8 cellular contexts compared by ENCODE assay signal in genomic region chr5:7851240-7851592, GRCh38. TPM values are rescaled to one million over a fixed set of nuclear protein-coding genes. Genes with fewer than 3 reads are reported as not detected.
DNase-seq lines count a peak whose midpoint lies in the region; ATAC-seq and TF ChIP-seq lines count a peak whose summit lies in the region.

No MANE protein-coding gene starts in this region.

- H3K27me3 Mint-ChIP-seq in activated naive CD4-positive, alpha-beta T cell treated with anti-CD3 and anti-CD28 coated beads, Interleukin-2, amount 50 U/mL, for 24 hours = peaks cover 14% of the 10 kb centered on the region

- peaks cover 17% of the 10 kb centered on the region for H3K4me1 Mint-ChIP-seq in activated naive CD4-positive, alpha-beta T cell treated with anti-CD3 and anti-CD28 coated beads, Interleukin-2, amount 50 U/mL, for 24 hours

- no peaks in the 10 kb centered on the region for H3K9me3 Mint-ChIP-seq in activated naive CD4-positive, alpha-beta T cell treated with anti-CD3 and anti-CD28 coated beads, Interleukin-2, amount 50 U/mL, for 24 hours
- H3K9me3 Mint-ChIP-seq in activated naive CD4-positive, alpha-beta T cell treated with anti-CD3 and anti-CD28 coated beads, Interleukin-2, amount 50 U/mL, for 72 hours = peaks cover 5 to 11% of the 10 kb centered on the region in 2 donors

- H3K9ac ChIP-seq in mammary epithelial cell (ENCODE audit: insufficient read depth, low read length) = no peak overlapping the region

- H3K27ac ChIP-seq in mammary epithelial cell (ENCODE audit: insufficient read depth, low read depth, low read length) (no peak overlapping the region), tibial nerve (no peak overlapping the region)

- intact Hi-C loops in mammary epithelial cell (cut with micrococcal nuclease) = no loop called here
- intact Hi-C loops in mucosa of descending colon (cut with DNase I, micrococcal nuclease) = no loop called here

- no TSS peak for BruUV-seq in mammary epithelial cell (replicated peaks; lab: Mats Ljungman, UMichigan)

- no peak for ATAC-seq in activated naive CD4-positive, alpha-beta T cell treated with anti-CD3 and anti-CD28 coated beads, Interleukin-2, amount 50 U/mL, for 72 hours
- ATAC-seq in mucosa of descending colon = peak; percentile 7

- H3K9me3 ChIP-seq in mammary epithelial cell (replicated peaks; ENCODE audit: insufficient read depth, low read length) (no peaks in the 10 kb centered on the region), mucosa of descending colon (no peaks in the 10 kb centered on the region), tibial nerve (no peaks in the 10 kb centered on the region)

- peak overlapping the region; percentile 79 for H3K4me3 Mint-ChIP-seq in activated naive CD4-positive, alpha-beta T cell treated with anti-CD3 and anti-CD28 coated beads, Interleukin-2, amount 50 U/mL, for 24 hours

- no peaks in the 10 kb centered on the region for H4K20me1 ChIP-seq in mammary epithelial cell (ENCODE audit: insufficient read depth, low read length)

- no peak for DNase-seq in activated naive CD4-positive, alpha-beta T cell treated with anti-CD3 and anti-CD28 coated beads, Interleukin-2, amount 50 U/mL, for 72 hours (ENCODE audit: low spot score in 2 of 2)
- no peak for DNase-seq in mammary epithelial cell
- no peak for DNase-seq in mucosa of descending colon
- no peak for DNase-seq in tibial nerve (ENCODE audit: low spot score in 2 of 2)
- DNase-seq in SHP77 (lab: John Stamatoyannopoulos, UW) = no peak
- DNase-seq in NCI-H69 (lab: John Stamatoyannopoulos, UW) = no peak
- no peak for DNase-seq in KBM-7

- H3K79me2 ChIP-seq in mammary epithelial cell (ENCODE audit: insufficient read depth, low read length) = no peaks in the 10 kb centered on the region

- peak overlapping the region; percentile 87 for H3K4me2 ChIP-seq in mammary epithelial cell (ENCODE audit: insufficient read depth, low read depth, low read length)

- 75% methylated on average over 16 of the region's 16 CpGs for WGBS in mammary epithelial cell (ENCODE audit: low coverage, missing lambda C conversion rate)
- WGBS in tibial nerve, 2 donors = 57 to 63% methylated on average over 16 of the region's 16 CpGs

- CTCF ChIA-PET in mammary epithelial cell (lab: Charles Lee; ENCODE audit: low non-redundant PET) = no interaction called here

- no peaks in the 10 kb centered on the region for H3K36me3 Mint-ChIP-seq in activated naive CD4-positive, alpha-beta T cell treated with anti-CD3 and anti-CD28 coated beads, Interleukin-2, amount 50 U/mL, for 24 hours
- peaks cover 0 to 4% of the 10 kb centered on the region in 2 donors for H3K36me3 Mint-ChIP-seq in activated naive CD4-positive, alpha-beta T cell treated with anti-CD3 and anti-CD28 coated beads, Interleukin-2, amount 50 U/mL, for 72 hours

- H3K4me1 ChIP-seq in mammary epithelial cell (ENCODE audit: insufficient read depth, low read length) (peaks cover 6% of the 10 kb centered on the region), mucosa of descending colon (ENCODE audit: low read depth) (peaks cover 3% of the 10 kb centered on the region), tibial nerve (peaks cover 0 to 29% (median 5%) of the 10 kb centered on the region in 4 donors)

- in situ Hi-C loops in mammary epithelial cell (cut with MboI; ENCODE audit: low sequenced_read_pairs in 2 of 2) = loop anchor here in 1 of 2 donors (25.0 kb wide), 1 partner anchor 1089 kb away; no protein-coding TSS in a partner anchor
- in situ Hi-C loops in KBM-7 (cut with MboI; ENCODE audit: low pct_unique_long_range_greater_than_20kb, low sequenced_read_pairs) = no loop called here

- peak overlapping the region in 1 of 3 experiments; percentile 43 for H3K4me3 ChIP-seq in mammary epithelial cell (replicated peaks in 1 of 3; ENCODE audit: insufficient read depth in 1 of 3, low read depth in 2 of 3, low read length in 3 of 3)
- no peak overlapping the region for H3K4me3 ChIP-seq in mucosa of descending colon
- peak overlapping the region in 3 of 4 donors; percentile 35 to 61 (median 53) for H3K4me3 ChIP-seq in tibial nerve

- no peak for TF ChIP-seq EP300 in tibial nerve (IDR thresholded peaks at IDR 0.05)

- no peak overlapping the region for H3K27ac Mint-ChIP-seq in activated naive CD4-positive, alpha-beta T cell treated with anti-CD3 and anti-CD28 coated beads, Interleukin-2, amount 50 U/mL, for 24 hours
- H3K27ac Mint-ChIP-seq in activated naive CD4-positive, alpha-beta T cell treated with anti-CD3 and anti-CD28 coated beads, Interleukin-2, amount 50 U/mL, for 72 hours = no peak overlapping the region

- TF ChIP-seq POLR2A in tibial nerve (IDR thresholded peaks at IDR 0.05) = no peak

- TF ChIP-seq CTCF in mammary epithelial cell (conservative IDR thresholded peaks at IDR 0.05 in 1 of 2, IDR thresholded peaks at IDR 0.05 in 1 of 2; ENCODE audit: extremely low read depth in 1 of 2, insufficient read depth in 1 of 2, low read depth in 1 of 2, low read length in 2 of 2) = no peak
- TF ChIP-seq CTCF in mucosa of descending colon (IDR thresholded peaks at IDR 0.05) = no peak
- TF ChIP-seq CTCF in tibial nerve (IDR thresholded peaks at IDR 0.05) = no peak

- peak overlapping the region; percentile 82 for H2AFZ ChIP-seq in mammary epithelial cell (ENCODE audit: low read depth, low read length)

- no peaks in the 10 kb centered on the region for H3K36me3 ChIP-seq in mammary epithelial cell (ENCODE audit: insufficient read depth, low read length)
- no peaks in the 10 kb centered on the region for H3K36me3 ChIP-seq in mucosa of descending colon (ENCODE audit: low read depth)
- H3K36me3 ChIP-seq in tibial nerve = no peaks in the 10 kb centered on the region

- peaks cover 7% of the 10 kb centered on the region for H3K27me3 ChIP-seq in mammary epithelial cell (ENCODE audit: insufficient read depth, low read length)
- H3K27me3 ChIP-seq in tibial nerve = peaks cover 0 to 12% of the 10 kb centered on the region in 2 donors

- dilution Hi-C loops in mammary epithelial cell (cut with HindIII; ENCODE audit: low sequenced_read_pairs) = no loop called here

RNA-seq across cellular contexts. Expression of gene CFAP90, which starts 0.3 kb away (rescaled TPM):
- not detected for total RNA-seq in activated naive CD4-positive, alpha-beta T cell treated with anti-CD3 and anti-CD28 coated beads, Interleukin-2, amount 50 U/mL, for 72 hours
- total RNA-seq in mammary epithelial cell (not detected), mucosa of descending colon (not detected), tibial nerve (not detected)
- 0.03 TPM for polyA plus RNA-seq in mammary epithelial cell
- not detected for polyA minus RNA-seq in mammary epithelial cell

RNA-seq across cellular contexts. Expression of gene FASTKD3, which starts 17.6 kb away (rescaled TPM):
- 1 to 10 TPM; 5.3 to 8.3 TPM for total RNA-seq in activated naive CD4-positive, alpha-beta T cell treated with anti-CD3 and anti-CD28 coated beads, Interleukin-2, amount 50 U/mL, for 72 hours
- total RNA-seq in mammary epithelial cell (10 to 100 TPM in 1 of 2 donors, 1 to 10 TPM in 1; 7.5 to 18.0 TPM), mucosa of descending colon (10 to 100 TPM in 1 of 3 donors, 1 to 10 TPM in 2; 9.2 to 11.7 (median 9.5) TPM), tibial nerve (10 to 100 TPM in 1 of 4 donors, 1 to 10 TPM in 3; 4.7 to 16.0 (median 8.2) TPM)
- polyA plus RNA-seq in mammary epithelial cell = 8.4 TPM
- polyA minus RNA-seq in mammary epithelial cell = 15.0 TPM

RNA-seq across cellular contexts. Expression of gene MTRR, which starts 17.7 kb away (rescaled TPM):
- 10 to 100 TPM; 24.5 to 42.9 TPM for total RNA-seq in activated naive CD4-positive, alpha-beta T cell treated with anti-CD3 and anti-CD28 coated beads, Interleukin-2, amount 50 U/mL, for 72 hours
- total RNA-seq in mammary epithelial cell (10 to 100 TPM; 36.3 to 52.9 TPM), mucosa of descending colon (10 to 100 TPM; 50.5 to 53.7 (median 53.3) TPM), tibial nerve (10 to 100 TPM; 34.3 to 48.0 (median 41.8) TPM)
- 39.0 TPM for polyA plus RNA-seq in mammary epithelial cell
- polyA minus RNA-seq in mammary epithelial cell = 121 TPM
